In genomic region chr9:70540016-70540415, GRCh38 we compare ENCODE assay signal across 25 cellular contexts.
"Had no signal": no experiment of that assay in that cellular context is flagged by ENCODE, and none has a peak within 500 bp of the region (broad histone marks: within the 10 kb centered on the region; RNA-seq: fewer than 3 reads in every experiment).

No MANE protein-coding gene starts in this region.

- H3K36me3 ChIP-seq: colonic mucosa, esophagus squamous epithelium, gastrocnemius medialis, heart right ventricle, left lung, lower lobe of right lung had no signal

- H3K4me3 ChIP-seq: colonic mucosa, esophagus squamous epithelium, gastrocnemius medialis, heart right ventricle, left lung, lower lobe of right lung, mucosa of descending colon had no signal

- H3K4me1 ChIP-seq: colonic mucosa, gastrocnemius medialis, left lung, lower lobe of right lung had no signal

- H3K9me3 Mint-ChIP-seq: dendritic cell treated with granulocyte-macrophage colony-stimulating factor and Interleukin-4, amounts not matched to agents 40 ng/mL and 50 ng/mL, for 4 days; effector memory CD8-positive, alpha-beta T cell; endodermal cell; mesothelial cell of epicardium; naive B cell had no signal

- DNase-seq: colonic mucosa; cortex of kidney; effector CD8-positive, alpha-beta T cell; effector memory CD8-positive, alpha-beta T cell; endodermal cell; erythroblast; esophagus squamous epithelium; foreskin fibroblast; foreskin melanocyte; gastrocnemius medialis; glutamatergic neuron; head of caudate nucleus; heart right ventricle; hippocampal formation; left cardiac atrium; left lung; left ventricle myocardium superior; lower lobe of right lung; mesenchymal stem cell; mucosa of descending colon; naive B cell had no signal

- H3K36me3 Mint-ChIP-seq: mesothelial cell of epicardium, naive B cell had no signal

- H3K27ac Mint-ChIP-seq: dendritic cell treated with granulocyte-macrophage colony-stimulating factor and Interleukin-4, amounts not matched to agents 40 ng/mL and 50 ng/mL, for 4 days; effector memory CD8-positive, alpha-beta T cell; naive B cell had no signal

- H3K27ac ChIP-seq: colonic mucosa, epithelial cell of prostate, esophagus squamous epithelium, gastrocnemius medialis, heart right ventricle, left lung, lower lobe of right lung had no signal

- H3K9me3 ChIP-seq: colonic mucosa, esophagus squamous epithelium, gastrocnemius medialis, heart right ventricle, left lung, lower lobe of right lung, mucosa of descending colon had no signal

- H3K27me3 ChIP-seq: colonic mucosa, esophagus squamous epithelium, gastrocnemius medialis, heart right ventricle, left lung had no signal

- ATAC-seq: effector memory CD8-positive, alpha-beta T cell; esophagus mucosa; gastrocnemius medialis; left lung; lower lobe of right lung; mucosa of descending colon had no signal

- H3K4me3 Mint-ChIP-seq: dendritic cell treated with granulocyte-macrophage colony-stimulating factor and Interleukin-4, amounts not matched to agents 40 ng/mL and 50 ng/mL, for 4 days; effector memory CD8-positive, alpha-beta T cell; endodermal cell; mesothelial cell of epicardium; naive B cell had no signal
